ENCODE assay signal across 18 cellular contexts in genomic region chr4:102692474-102692873, GRCh38.
"Had no signal": no experiment of that assay in that cellular context is flagged by ENCODE, and none has a peak within 500 bp of the region (broad histone marks: within the 10 kb centered on the region; RNA-seq: fewer than 3 reads in every experiment).

No MANE protein-coding gene starts in this region.

- H3K4me3 Mint-ChIP-seq: activated CD4-positive, alpha-beta T cell treated with anti-CD3 and anti-CD28 coated beads for 36 hours; activated CD8-positive, alpha-beta T cell treated with anti-CD3 and anti-CD28 coated beads for 36 hours; activated naive CD8-positive, alpha-beta T cell treated with anti-CD3 and anti-CD28 coated beads, Interleukin-2, amount 10 ng/mL, durations not matched to agents 7 days and 5 days; activated T-cell treated with anti-CD3 and anti-CD28 coated beads, Interleukin-2, amount 50 U/mL, for 72 hours; mesothelial cell of epicardium; naive B cell had no signal

- ATAC-seq: activated CD4-positive, alpha-beta T cell treated with anti-CD3 and anti-CD28 coated beads for 36 hours; activated CD8-positive, alpha-beta T cell treated with anti-CD3 and anti-CD28 coated beads for 36 hours; activated T-cell treated with anti-CD3 and anti-CD28 coated beads, Interleukin-2, amount 50 U/mL, for 72 hours; foreskin keratinocyte; stimulated activated naive CD8-positive, alpha-beta T cell treated with anti-CD3 and anti-CD28 coated beads, Interleukin-15, Interleukin-2, amounts not matched to agents 100 U/mL and 50 U/mL, for 24 hours had no signal

- H3K4me1 Mint-ChIP-seq: activated CD4-positive, alpha-beta T cell treated with anti-CD3 and anti-CD28 coated beads for 36 hours; mesothelial cell of epicardium; naive B cell had no signal

- H3K27ac Mint-ChIP-seq: activated CD4-positive, alpha-beta T cell treated with anti-CD3 and anti-CD28 coated beads for 36 hours; activated CD8-positive, alpha-beta T cell treated with anti-CD3 and anti-CD28 coated beads for 36 hours; activated naive CD8-positive, alpha-beta T cell treated with anti-CD3 and anti-CD28 coated beads, Interleukin-2, amount 10 ng/mL, durations not matched to agents 7 days and 5 days; activated T-cell treated with anti-CD3 and anti-CD28 coated beads, Interleukin-2, amount 50 U/mL, for 72 hours; mesothelial cell of epicardium had no signal

- H3K27ac ChIP-seq: esophagus squamous epithelium, foreskin keratinocyte, left ventricle myocardium inferior had no signal

- FAIRE-seq: bronchial epithelial cell had no signal

- H3K27me3 ChIP-seq: esophagus squamous epithelium, foreskin keratinocyte, neutrophil, sigmoid colon had no signal

- H3K9me3 Mint-ChIP-seq: activated CD8-positive, alpha-beta T cell treated with anti-CD3 and anti-CD28 coated beads for 36 hours; activated naive CD8-positive, alpha-beta T cell treated with anti-CD3 and anti-CD28 coated beads, Interleukin-2, amount 10 ng/mL, durations not matched to agents 7 days and 5 days; activated T-cell treated with anti-CD3 and anti-CD28 coated beads, Interleukin-2, amount 50 U/mL, for 72 hours; mesothelial cell of epicardium; naive B cell had no signal

- H3K27me3 Mint-ChIP-seq: activated CD4-positive, alpha-beta T cell treated with anti-CD3 and anti-CD28 coated beads for 36 hours; activated CD8-positive, alpha-beta T cell treated with anti-CD3 and anti-CD28 coated beads for 36 hours; activated naive CD8-positive, alpha-beta T cell treated with anti-CD3 and anti-CD28 coated beads, Interleukin-2, amount 10 ng/mL, durations not matched to agents 7 days and 5 days; naive B cell had no signal

- H3K9me3 ChIP-seq: esophagus squamous epithelium, left ventricle myocardium inferior, neutrophil, sigmoid colon had no signal

- H3K4me3 ChIP-seq: esophagus squamous epithelium, left ventricle myocardium inferior, sigmoid colon had no signal

- DNase-seq: activated CD4-positive, alpha-beta T cell treated with anti-CD3 and anti-CD28 coated beads for 36 hours; activated CD8-positive, alpha-beta memory T cell treated with anti-CD3 and anti-CD28 coated beads, Interleukin-2, amount 50 U/mL, for 4 hours; activated CD8-positive, alpha-beta T cell treated with anti-CD3 and anti-CD28 coated beads for 36 hours; activated naive CD8-positive, alpha-beta T cell treated with anti-CD3 and anti-CD28 coated beads, Interleukin-2, amount 10 ng/mL, durations not matched to agents 7 days and 5 days; activated T-cell treated with anti-CD3 and anti-CD28 coated beads, Interleukin-2, amount 50 U/mL, for 72 hours; esophagus squamous epithelium; foreskin keratinocyte; head of caudate nucleus; islet precursor cell; left ventricle myocardium inferior; naive B cell; posterior cingulate gyrus; sigmoid colon; stimulated activated CD4-positive, alpha-beta T cell treated with anti-CD3 and anti-CD28 coated beads, Interleukin-12 subunit alpha, Interleukin-12 subunit beta, amount 100 ng/mL, for 4 hours; stimulated activated naive CD8-positive, alpha-beta T cell treated with anti-CD3 and anti-CD28 coated beads, Interleukin-15, Interleukin-2, amounts not matched to agents 100 U/mL and 50 U/mL, for 24 hours had no signal
